ENCODE assay signal across 13 cellular contexts in the genomic region with DNA sequence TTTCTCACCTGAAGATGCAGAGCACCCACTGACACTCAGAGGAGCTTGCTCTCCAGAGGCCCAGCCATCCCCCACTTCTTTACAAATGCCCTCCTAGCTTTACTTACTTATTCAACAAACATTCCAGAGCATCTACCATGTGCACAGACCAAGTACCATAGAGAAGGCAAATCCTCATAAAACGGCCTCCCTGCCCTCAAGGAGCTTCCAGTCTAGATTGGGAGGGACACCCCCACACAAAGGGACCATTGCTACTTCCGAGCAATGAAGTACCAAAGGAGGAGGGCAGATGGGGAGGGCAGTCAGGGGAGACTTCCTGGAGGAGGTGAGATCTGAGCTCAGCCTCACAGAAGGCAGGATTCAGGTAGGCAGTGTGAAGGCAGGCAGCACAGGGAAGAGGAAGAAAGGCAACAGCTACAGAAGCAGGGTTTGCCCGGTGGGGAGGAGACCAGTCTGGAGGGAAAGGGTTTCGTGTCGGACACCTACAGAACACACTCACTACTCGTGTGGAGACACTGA.
"Had no signal": no experiment of that assay in that cellular context is flagged by ENCODE, and none has a peak within 500 bp of the region (broad histone marks: within the 10 kb centered on the region; RNA-seq: fewer than 3 reads in every experiment).

No MANE protein-coding gene starts in this region.

- H3K9me3 Mint-ChIP-seq: activated naive CD8-positive, alpha-beta T cell treated with anti-CD3 and anti-CD28 coated beads for 36 hours; mesothelial cell of epicardium; nephron progenitor cell; T-helper 1 cell treated with Interleukin-12 subunit alpha and Interleukin-12 subunit beta and Interleukin-4 antibody, amounts not matched to agents 30 μg/mL and 1 μg/mL, for 36 hours had no signal

- H3K27me3 ChIP-seq: colonic mucosa, thyroid gland had no signal

- H3K9me3 ChIP-seq: colonic mucosa, thyroid gland had no signal

- H3K4me1 Mint-ChIP-seq: activated naive CD8-positive, alpha-beta T cell treated with anti-CD3 and anti-CD28 coated beads for 36 hours had no signal

- H3K4me1 ChIP-seq: colonic mucosa had no signal

- H3K27ac Mint-ChIP-seq: activated naive CD8-positive, alpha-beta T cell treated with anti-CD3 and anti-CD28 coated beads for 36 hours; T-helper 1 cell treated with Interleukin-12 subunit alpha and Interleukin-12 subunit beta and Interleukin-4 antibody, amounts not matched to agents 30 μg/mL and 1 μg/mL, for 36 hours had no signal

- H3K4me3 ChIP-seq: colonic mucosa, lung, thyroid gland had no signal

- ATAC-seq: activated CD4-positive, CD25-positive, alpha-beta regulatory T cell treated with anti-CD3 and anti-CD28 coated beads, Interleukin-2, amount 50 U/mL, for 24 hours; esophagus mucosa; sciatic nerve had no signal

- H3K4me3 Mint-ChIP-seq: activated naive CD8-positive, alpha-beta T cell treated with anti-CD3 and anti-CD28 coated beads for 36 hours; brain; mesothelial cell of epicardium; nephron progenitor cell; T-helper 1 cell treated with Interleukin-12 subunit alpha and Interleukin-12 subunit beta and Interleukin-4 antibody, amounts not matched to agents 30 μg/mL and 1 μg/mL, for 36 hours had no signal

- H3K27me3 Mint-ChIP-seq: activated naive CD8-positive, alpha-beta T cell treated with anti-CD3 and anti-CD28 coated beads for 36 hours; brain had no signal

- DNase-seq: activated CD8-positive, alpha-beta memory T cell treated with anti-CD3 and anti-CD28 coated beads for 24 hours; activated naive CD8-positive, alpha-beta T cell treated with anti-CD3 and anti-CD28 coated beads for 36 hours; central memory CD4-positive, alpha-beta T cell; colonic mucosa; nephron progenitor cell; thyroid gland had no signal

- H3K27ac ChIP-seq: colonic mucosa, thyroid gland had no signal
